In the genomic region with DNA sequence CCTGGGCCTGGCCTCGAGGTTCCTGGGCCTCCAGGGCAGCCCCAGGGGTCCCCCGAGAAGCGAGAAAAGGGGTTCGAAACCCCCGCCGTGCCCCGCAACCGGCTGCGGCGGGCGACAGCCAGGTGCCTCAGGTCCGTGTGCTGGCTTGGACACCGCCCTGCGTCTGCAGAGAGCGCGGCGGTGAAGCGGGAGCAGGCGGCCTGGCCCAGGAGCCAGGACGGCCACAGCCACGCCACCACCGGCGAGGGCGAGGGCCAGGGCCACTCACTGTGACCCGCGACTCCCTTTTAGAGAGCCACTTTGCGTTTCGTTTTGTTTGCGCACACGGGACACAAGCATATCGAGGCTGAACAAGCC, we compare ENCODE assay signal across 23 cellular contexts.
DNase-seq lines count a peak whose midpoint lies in the region; ATAC-seq, FAIRE-seq and TF ChIP-seq lines count a peak whose summit lies in the region.
"Had no signal": no experiment of that assay in that cellular context is flagged by ENCODE, and none has a peak within 500 bp of the region (broad histone marks: within the 10 kb centered on the region; RNA-seq: fewer than 3 reads in every experiment).

No MANE protein-coding gene starts in this region.

- peaks cover 1% of the 10 kb centered on the region for H3K79me1 ChIP-seq in neuronal stem cell (ENCODE audit: low read depth, low read length)

- H2BK12ac ChIP-seq in neuronal stem cell (ENCODE audit: low read length), result no peak overlapping the region

- no peak for FAIRE-seq in small intestine (lab: Jason Lieb, UNC)

- H2BK120ac ChIP-seq in neuronal stem cell (ENCODE audit: low read depth, low read length), result no peak overlapping the region

- peaks cover 17% of the 10 kb centered on the region for H3K27me3 Mint-ChIP-seq in WTC11 (ENCODE audit: low read depth)
- H3K27me3 Mint-ChIP-seq: CD8-positive, alpha-beta memory T cell had no signal

- no peak overlapping the region for H3K23ac ChIP-seq in neuronal stem cell (ENCODE audit: low read depth, low read length, poor library complexity)

- peak overlapping the region; percentile 51 for H3K18ac ChIP-seq in neuronal stem cell (ENCODE audit: low read length)

- H3K4me3 ChIP-seq in esophagus squamous epithelium (no peak overlapping the region), neuronal stem cell (ENCODE audit: low read length in 2 of 2) (no peak overlapping the region), gastrocnemius medialis (no peak overlapping the region), small intestine (ENCODE audit: low read depth in 1 of 2, low read length in 2 of 2) (no peak overlapping the region)

- H3K27me3 ChIP-seq in esophagus squamous epithelium, result no peaks in the 10 kb centered on the region
- H3K27me3 ChIP-seq in neuronal stem cell (ENCODE audit: control insufficient read depth in 3 of 3, insufficient read depth in 3 of 3, low read depth in 1 of 3, low read length in 3 of 3), result peaks cover 0 to 12% (median 5%) of the 10 kb centered on the region in 3 experiments
- no peaks in the 10 kb centered on the region for H3K27me3 ChIP-seq in gastrocnemius medialis
- no peaks in the 10 kb centered on the region for H3K27me3 ChIP-seq in small intestine (ENCODE audit: control insufficient read depth in 2 of 2, insufficient read depth in 2 of 2, low read length in 2 of 2)

- H3K27ac ChIP-seq in esophagus squamous epithelium (peak overlapping the region; percentile 19 to 72 (median 66)), neuronal stem cell (replicated peaks; ENCODE audit: low read length) (no peak overlapping the region), gastrocnemius medialis (no peak overlapping the region), small intestine (ENCODE audit: low read depth in 1 of 2, low read length in 1 of 2) (no peak overlapping the region)
- H3K27ac ChIP-seq: C4-2B had no signal

- H3K9me3 Mint-ChIP-seq in WTC11, result no peaks in the 10 kb centered on the region
- H3K9me3 Mint-ChIP-seq: CD8-positive, alpha-beta memory T cell had no signal

- H3K27ac Mint-ChIP-seq in WTC11, result no peak overlapping the region
- H3K27ac Mint-ChIP-seq: CD8-positive, alpha-beta memory T cell had no signal

- no peak overlapping the region for H2BK5ac ChIP-seq in neuronal stem cell (ENCODE audit: low read length)

- no peaks in the 10 kb centered on the region for H3K36me3 Mint-ChIP-seq in WTC11

- DNase-seq in ELF-1 (ENCODE audit: low read depth, low spot score) (peak; percentile 10), WTC11 (ENCODE audit: low spot score) (no peak), esophagus squamous epithelium (lab: John Stamatoyannopoulos, UW) (no peak), neuronal stem cell (ENCODE audit: low spot score) (no peak), G401 (ENCODE audit: low spot score) (no peak), gastrocnemius medialis (no peak), DMS114 treated with DMSO at 0.1 percent for 48 hours (lab: John Stamatoyannopoulos, UW; ENCODE audit: unreplicated experiment) (no peak), small intestine (no peak)
- DNase-seq: 8988T; AML-193; Calu3; CD8-positive, alpha-beta memory T cell; GF-D8; Karpas-422; MV-4-11; NCI-H1105 treated with DMSO at 0.1 percent for 48 hours; NCI-H2081; NCI-H2171; NCI-H345; NCI-H526; SHP77 had no signal

- no peak for TF ChIP-seq POLR2A in esophagus squamous epithelium (IDR thresholded peaks at IDR 0.05)
- TF ChIP-seq POLR2A in gastrocnemius medialis (IDR thresholded peaks at IDR 0.05), result no peak

- CTCF ChIA-PET in WTC11 (lab: Charles Lee), result interaction anchor here (1.9 kb wide), 1 partner anchor 218 kb away, joined by 8 read pairs; no protein-coding TSS in a partner anchor

- ATAC-seq in WTC11, result peak; percentile 16
- no peak for ATAC-seq in gastrocnemius medialis
- ATAC-seq: HCT116 had no signal

- H3K9ac ChIP-seq in neuronal stem cell (ENCODE audit: low read depth, low read length, poor library complexity), result no peak overlapping the region

- no peak overlapping the region for H3K14ac ChIP-seq in neuronal stem cell (ENCODE audit: low read length)

- in situ Hi-C loops in G401 (cut with HindIII; ENCODE audit: low sequenced_read_pairs), result no loop called here
- in situ Hi-C loops in gastrocnemius medialis (cut with MboI; ENCODE audit: low sequenced_read_pairs in 4 of 4), result no loop called here

- no peaks in the 10 kb centered on the region for H3K9me3 ChIP-seq in esophagus squamous epithelium
- H3K9me3 ChIP-seq in neuronal stem cell (replicated peaks in 1 of 2; ENCODE audit: control insufficient read depth in 2 of 2, insufficient read depth in 1 of 2, low read depth in 1 of 2, low read length in 2 of 2), result no peaks in the 10 kb centered on the region
- H3K9me3 ChIP-seq in gastrocnemius medialis, result no peaks in the 10 kb centered on the region
- H3K9me3 ChIP-seq in small intestine (ENCODE audit: control insufficient read depth, low read depth), result no peaks in the 10 kb centered on the region

- 93 to 98% methylated on average over 8 to 12 of the region's 31 CpGs for WGBS in esophagus squamous epithelium, 2 donors
- no CpG with 5 or more reads among the region's 31 CpGs for WGBS in neuronal stem cell (ENCODE audit: extremely low coverage in 2 of 2, insufficient read length in 2 of 2, insufficient replicate concordance in 1 of 2), 2 donors
- 61 to 75% (median 67%) methylated on average over 24 to 31 of the region's 31 CpGs for WGBS in small intestine, 3 donors

- peak overlapping the region; percentile 51 for H2AK5ac ChIP-seq in neuronal stem cell (ENCODE audit: low read depth, low read length)

- H3K4me1 Mint-ChIP-seq in WTC11, result peaks cover 23% of the 10 kb centered on the region

- H3K4ac ChIP-seq in neuronal stem cell (ENCODE audit: low read length), result no peak overlapping the region

- POLR2A ChIA-PET in WTC11 (lab: Charles Lee), result interaction anchor here (1.0 kb wide), 1 partner anchor 9 kb away, joined by 3 read pairs; no protein-coding TSS in a partner anchor

- H3K4me1 ChIP-seq in esophagus squamous epithelium, result peaks cover 3 to 80% (median 22%) of the 10 kb centered on the region in 3 donors
- H3K4me1 ChIP-seq in neuronal stem cell (ENCODE audit: control insufficient read depth in 2 of 2, insufficient read depth in 1 of 2, low read depth in 1 of 2, low read length in 2 of 2), result no peaks in the 10 kb centered on the region
- no peaks in the 10 kb centered on the region for H3K4me1 ChIP-seq in gastrocnemius medialis
- H3K4me1 ChIP-seq in small intestine (ENCODE audit: control insufficient read depth in 2 of 2, insufficient read depth in 1 of 2, low read depth in 1 of 2, low read length in 1 of 2), result no peaks in the 10 kb centered on the region

- H2AFZ ChIP-seq in neuronal stem cell (ENCODE audit: low read length), result no peak overlapping the region

- intact Hi-C loops in esophagus squamous epithelium (cut with DNase I) (no loop called here), gastrocnemius medialis (cut with DNase I; ENCODE audit: low total_unique reads) (no loop called here)

- H3K36me3 ChIP-seq in esophagus squamous epithelium (no peaks in the 10 kb centered on the region), neuronal stem cell (replicated peaks in 1 of 2; ENCODE audit: control insufficient read depth in 2 of 2, insufficient read depth in 2 of 2, low read length in 2 of 2) (no peaks in the 10 kb centered on the region), gastrocnemius medialis (peaks cover 0 to 4% of the 10 kb centered on the region in 2 donors), small intestine (ENCODE audit: control insufficient read depth in 2 of 2, insufficient read depth in 2 of 2, low read length in 2 of 2) (peaks cover 0 to 8% of the 10 kb centered on the region in 2 donors)

- TF ChIP-seq CTCF in WTC11 (IDR thresholded peaks at IDR 0.05) (no peak), esophagus squamous epithelium (IDR thresholded peaks at IDR 0.05) (no peak), gastrocnemius medialis (IDR thresholded peaks at IDR 0.05 in 4 of 5, conservative IDR thresholded peaks at IDR 0.05 in 1 of 5) (no peak)

- no peak overlapping the region for H3K4me2 ChIP-seq in neuronal stem cell (ENCODE audit: insufficient read depth, low read length, poor library complexity, severe bottlenecking)

- H2BK15ac ChIP-seq in neuronal stem cell (ENCODE audit: low read length), result no peak overlapping the region

- H4K91ac ChIP-seq in neuronal stem cell (ENCODE audit: low read depth, low read length, poor library complexity), result no peak overlapping the region

- no peak overlapping the region for H4K8ac ChIP-seq in neuronal stem cell (ENCODE audit: low read depth, low read length)

- no peak overlapping the region for H3K4me3 Mint-ChIP-seq in WTC11
- H3K4me3 Mint-ChIP-seq: CD8-positive, alpha-beta memory T cell had no signal

TF ChIP-seq in WTC11, 78 proteins besides CTCF, POLR2A, EP300 and RAD21 (continues in another document):
- TF ChIP-seq TCF7 (CRISPR knock-in tag; IDR thresholded peaks at IDR 0.05; ENCODE audit: low read depth), result no peak
- TF ChIP-seq, protein P1, sequence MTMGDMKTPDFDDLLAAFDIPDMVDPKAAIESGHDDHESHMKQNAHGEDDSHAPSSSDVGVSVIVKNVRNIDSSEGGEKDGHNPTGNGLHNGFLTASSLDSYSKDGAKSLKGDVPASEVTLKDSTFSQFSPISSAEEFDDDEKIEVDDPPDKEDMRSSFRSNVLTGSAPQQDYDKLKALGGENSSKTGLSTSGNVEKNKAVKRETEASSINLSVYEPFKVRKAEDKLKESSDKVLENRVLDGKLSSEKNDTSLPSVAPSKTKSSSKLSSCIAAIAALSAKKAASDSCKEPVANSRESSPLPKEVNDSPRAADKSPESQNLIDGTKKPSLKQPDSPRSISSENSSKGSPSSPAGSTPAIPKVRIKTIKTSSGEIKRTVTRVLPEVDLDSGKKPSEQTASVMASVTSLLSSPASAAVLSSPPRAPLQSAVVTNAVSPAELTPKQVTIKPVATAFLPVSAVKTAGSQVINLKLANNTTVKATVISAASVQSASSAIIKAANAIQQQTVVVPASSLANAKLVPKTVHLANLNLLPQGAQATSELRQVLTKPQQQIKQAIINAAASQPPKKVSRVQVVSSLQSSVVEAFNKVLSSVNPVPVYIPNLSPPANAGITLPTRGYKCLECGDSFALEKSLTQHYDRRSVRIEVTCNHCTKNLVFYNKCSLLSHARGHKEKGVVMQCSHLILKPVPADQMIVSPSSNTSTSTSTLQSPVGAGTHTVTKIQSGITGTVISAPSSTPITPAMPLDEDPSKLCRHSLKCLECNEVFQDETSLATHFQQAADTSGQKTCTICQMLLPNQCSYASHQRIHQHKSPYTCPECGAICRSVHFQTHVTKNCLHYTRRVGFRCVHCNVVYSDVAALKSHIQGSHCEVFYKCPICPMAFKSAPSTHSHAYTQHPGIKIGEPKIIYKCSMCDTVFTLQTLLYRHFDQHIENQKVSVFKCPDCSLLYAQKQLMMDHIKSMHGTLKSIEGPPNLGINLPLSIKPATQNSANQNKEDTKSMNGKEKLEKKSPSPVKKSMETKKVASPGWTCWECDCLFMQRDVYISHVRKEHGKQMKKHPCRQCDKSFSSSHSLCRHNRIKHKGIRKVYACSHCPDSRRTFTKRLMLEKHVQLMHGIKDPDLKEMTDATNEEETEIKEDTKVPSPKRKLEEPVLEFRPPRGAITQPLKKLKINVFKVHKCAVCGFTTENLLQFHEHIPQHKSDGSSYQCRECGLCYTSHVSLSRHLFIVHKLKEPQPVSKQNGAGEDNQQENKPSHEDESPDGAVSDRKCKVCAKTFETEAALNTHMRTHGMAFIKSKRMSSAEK (CRISPR knock-in tag; IDR thresholded peaks at IDR 0.05; ENCODE audit: borderline replicate concordance), result no peak

Comparison
In these comparisons a context has a peak if more than half of its experiments do, and no peak if none do; other contexts are left out.
1. H3K27ac ChIP-seq: peak in esophagus squamous epithelium (4 of 4); none in neuronal stem cell (single experiment), gastrocnemius medialis (0 of 4) and small intestine (0 of 2).